ENCODE assay signal across 27 cellular contexts in the genomic region with DNA sequence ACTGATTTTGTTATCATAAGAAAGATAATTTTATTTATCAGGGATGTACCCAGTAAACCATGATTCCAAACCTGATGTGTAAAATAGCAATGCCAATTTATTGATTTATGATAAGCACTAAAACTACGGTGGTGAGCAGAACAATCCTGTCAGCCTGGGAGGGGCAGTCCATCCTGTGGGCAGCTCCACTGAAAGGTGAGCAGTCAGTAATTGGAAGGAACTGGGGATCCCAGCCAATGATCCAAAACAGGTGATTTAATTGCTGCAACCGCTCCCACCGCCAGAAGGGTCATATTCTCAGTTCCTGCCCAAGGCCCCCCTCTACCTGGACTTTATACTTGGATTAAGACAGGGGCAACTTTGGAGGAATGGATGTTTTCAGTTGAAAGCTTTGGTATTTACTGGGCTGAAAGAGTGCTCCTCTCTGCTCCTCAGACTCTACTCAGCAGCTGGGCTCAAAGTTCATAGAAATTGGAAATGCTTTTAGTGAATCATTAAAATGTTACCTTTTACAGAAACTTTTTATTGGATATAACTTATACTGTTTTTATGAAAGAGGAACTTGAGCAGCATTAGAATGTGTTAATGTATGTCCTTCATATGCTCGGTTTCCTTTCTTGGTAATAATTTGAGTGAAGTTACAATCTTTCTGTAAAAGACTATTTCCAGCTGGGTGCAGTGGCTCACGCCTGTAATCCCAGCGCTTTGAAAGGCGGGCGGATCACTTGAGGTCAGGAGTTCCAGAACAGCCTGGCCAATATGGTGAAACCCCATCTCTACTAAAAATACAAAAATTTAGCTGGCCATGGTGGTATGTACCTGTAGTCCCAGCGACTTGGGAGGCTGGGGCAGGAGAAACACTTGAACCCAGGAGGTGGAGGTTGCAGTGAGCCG. TPM values are rescaled to one million over a fixed set of nuclear protein-coding genes. Genes with fewer than 3 reads are reported as not detected.
DNase-seq lines count a peak whose midpoint lies in the region; ATAC-seq and TF ChIP-seq lines count a peak whose summit lies in the region.
"Had no signal": no experiment of that assay in that cellular context is flagged by ENCODE, and none has a peak within 500 bp of the region (broad histone marks: within the 10 kb centered on the region; RNA-seq: fewer than 3 reads in every experiment).

No MANE protein-coding gene starts in this region.

- no peak overlapping the region for H2BK15ac ChIP-seq in mesendoderm (replicated peaks; ENCODE audit: low read depth)

- no peak for DNase-seq in RWPE2 (ENCODE audit: low spot score)
- DNase-seq in foreskin keratinocyte = no peak
- no peak for DNase-seq in mesendoderm
- DNase-seq in substantia nigra (lab: John Stamatoyannopoulos, UW) = no peak
- no peak for DNase-seq in NCI-H2227 treated with DMSO at 0.1 percent for 48 hours (lab: John Stamatoyannopoulos, UW)
- no peak for DNase-seq in SHP77 (lab: John Stamatoyannopoulos, UW)
- no peak for DNase-seq in DMS153 treated with DMSO at 0.1 percent for 48 hours (lab: John Stamatoyannopoulos, UW; ENCODE audit: unreplicated experiment)
- no peak for DNase-seq in NK-92 (lab: John Stamatoyannopoulos, UW; ENCODE audit: unreplicated experiment)
- DNase-seq: activated CD4-positive, alpha-beta T cell treated with anti-CD3 and anti-CD28 coated beads, Interleukin-2, amount 50 U/mL, for 48 hours; activated CD4-positive, CD25-positive, alpha-beta regulatory T cell; activated CD8-positive, alpha-beta memory T cell treated with anti-CD3 and anti-CD28 coated beads, Interleukin-2, amount 50 U/mL, for 4 hours; activated naive CD4-positive, alpha-beta T cell treated with anti-CD3 and anti-CD28 coated beads, Interleukin-2, amount 50 U/mL, for 16 hours; anterior cingulate cortex; HCEC 1CT; hippocampal formation; immature natural killer cell; Kasumi-1; lower lobe of right lung; NCI-H1092; NCI-H2029; NCI-H226; NCI-H82; stimulated activated CD4-positive, alpha-beta T cell treated with anti-CD3 and anti-CD28 coated beads, Interleukin-1b, Interleukin-23, amount 100 ng/mL, for 48 hours; T1000 had no signal

- H3K36me3 ChIP-seq in RWPE2 (ENCODE audit: low read depth) = peaks cover 8% of the 10 kb centered on the region
- H3K36me3 ChIP-seq in mesendoderm (ENCODE audit: control insufficient read depth, insufficient read depth, low read length) = no peaks in the 10 kb centered on the region
- H3K36me3 ChIP-seq: lower lobe of right lung, prostate gland, suprapubic skin had no signal

- H3K9ac ChIP-seq in mesendoderm (ENCODE audit: low read length) = no peak overlapping the region

- H3K4ac ChIP-seq in mesendoderm (ENCODE audit: low read depth, low read length) = no peak overlapping the region

- H2AK5ac ChIP-seq in mesendoderm (ENCODE audit: low read length) = no peak overlapping the region

- no CpG with 5 or more reads among the region's 10 CpGs for WGBS in mesendoderm (ENCODE audit: extremely low coverage, insufficient coverage, low lambda C conversion rate)

- H3K4me1 ChIP-seq in RWPE2 (ENCODE audit: insufficient read depth, poor library complexity, severe bottlenecking) (peaks cover 49% of the 10 kb centered on the region), foreskin keratinocyte (peaks cover 46% of the 10 kb centered on the region), mesendoderm (ENCODE audit: control insufficient read depth, low read depth, low read length) (peaks cover 9% of the 10 kb centered on the region)
- H3K4me1 ChIP-seq: prostate gland had no signal

- H3K4me2 ChIP-seq in mesendoderm (ENCODE audit: low read length) = no peak overlapping the region

- no peak overlapping the region for H3K23ac ChIP-seq in mesendoderm (ENCODE audit: low read length)

- H2BK5ac ChIP-seq in mesendoderm (ENCODE audit: low read length) = no peak overlapping the region

- no peak overlapping the region for H2BK120ac ChIP-seq in mesendoderm (ENCODE audit: low read depth, low read length)

- peak overlapping the region; percentile 60 for H3K18ac ChIP-seq in mesendoderm (ENCODE audit: low read length)

- H3K4me3 ChIP-seq in RWPE2 (ENCODE audit: severe bottlenecking) (no peak overlapping the region), mesendoderm (ENCODE audit: low read length) (no peak overlapping the region)
- H3K4me3 ChIP-seq: lower lobe of right lung, prostate gland, suprapubic skin had no signal

- H4K5ac ChIP-seq in mesendoderm (ENCODE audit: low read length) = no peak overlapping the region

- H3K56ac ChIP-seq in mesendoderm (ENCODE audit: low read length) = no peak overlapping the region

- no peaks in the 10 kb centered on the region for H3K9me3 ChIP-seq in RWPE2 (ENCODE audit: severe bottlenecking)
- H3K9me3 ChIP-seq: lower lobe of right lung, prostate gland, suprapubic skin had no signal

- H3K27me3 ChIP-seq in RWPE2 (ENCODE audit: insufficient read depth, poor library complexity, severe bottlenecking) = no peaks in the 10 kb centered on the region
- H3K27me3 ChIP-seq in foreskin keratinocyte = no peaks in the 10 kb centered on the region
- no peaks in the 10 kb centered on the region for H3K27me3 ChIP-seq in mesendoderm (ENCODE audit: insufficient read depth, low read length, poor library complexity)
- H3K27me3 ChIP-seq: suprapubic skin had no signal

- no peak overlapping the region for H4K8ac ChIP-seq in mesendoderm (ENCODE audit: low read depth, low read length)

- TF ChIP-seq CTCF in RWPE2 (IDR thresholded peaks at IDR 0.05; ENCODE audit: poor library complexity, severe bottlenecking) (no peak), foreskin keratinocyte (conservative IDR thresholded peaks at IDR 0.05) (no peak)

- H3K27ac ChIP-seq in RWPE2 (ENCODE audit: poor library complexity, severe bottlenecking) (peak overlapping the region; percentile 81), foreskin keratinocyte (peak overlapping the region; percentile 81), mesendoderm (ENCODE audit: low read depth, low read length) (no peak overlapping the region), substantia nigra (ENCODE audit: low read depth, low read length, poor library complexity, severe bottlenecking) (peak overlapping the region; percentile 96)
- H3K27ac ChIP-seq: lower lobe of right lung, suprapubic skin had no signal

- ATAC-seq in RWPE2 (ENCODE audit: low read depth) = no peak
- no peak for ATAC-seq in foreskin keratinocyte
- ATAC-seq: lower lobe of right lung had no signal

- peaks cover 5% of the 10 kb centered on the region for H3K79me1 ChIP-seq in mesendoderm (ENCODE audit: low read length)

- peaks cover 1% of the 10 kb centered on the region for H3K79me2 ChIP-seq in mesendoderm (ENCODE audit: control insufficient read depth, insufficient read depth, low read length)

RNA-seq across cellular contexts. Expression of gene SCHIP1, which starts 49.7 kb away (rescaled TPM):
- 1.1 and 1.3 TPM in 2 replicates for total RNA-seq in foreskin keratinocyte
- 0.34 and 5.6 TPM in 2 replicates for polyA plus RNA-seq in foreskin keratinocyte
- polyA plus RNA-seq in mesendoderm (2013, experiment 1 of 2) = 6.3 TPM
- polyA plus RNA-seq in mesendoderm (2013, experiment 2 of 2) = 7.4 TPM
- total RNA-seq: OCI-LY7 had no signal
- polyA plus RNA-seq: immature natural killer cell had no signal
